ENCODE assay signal across 1 cellular context in the genomic region with DNA sequence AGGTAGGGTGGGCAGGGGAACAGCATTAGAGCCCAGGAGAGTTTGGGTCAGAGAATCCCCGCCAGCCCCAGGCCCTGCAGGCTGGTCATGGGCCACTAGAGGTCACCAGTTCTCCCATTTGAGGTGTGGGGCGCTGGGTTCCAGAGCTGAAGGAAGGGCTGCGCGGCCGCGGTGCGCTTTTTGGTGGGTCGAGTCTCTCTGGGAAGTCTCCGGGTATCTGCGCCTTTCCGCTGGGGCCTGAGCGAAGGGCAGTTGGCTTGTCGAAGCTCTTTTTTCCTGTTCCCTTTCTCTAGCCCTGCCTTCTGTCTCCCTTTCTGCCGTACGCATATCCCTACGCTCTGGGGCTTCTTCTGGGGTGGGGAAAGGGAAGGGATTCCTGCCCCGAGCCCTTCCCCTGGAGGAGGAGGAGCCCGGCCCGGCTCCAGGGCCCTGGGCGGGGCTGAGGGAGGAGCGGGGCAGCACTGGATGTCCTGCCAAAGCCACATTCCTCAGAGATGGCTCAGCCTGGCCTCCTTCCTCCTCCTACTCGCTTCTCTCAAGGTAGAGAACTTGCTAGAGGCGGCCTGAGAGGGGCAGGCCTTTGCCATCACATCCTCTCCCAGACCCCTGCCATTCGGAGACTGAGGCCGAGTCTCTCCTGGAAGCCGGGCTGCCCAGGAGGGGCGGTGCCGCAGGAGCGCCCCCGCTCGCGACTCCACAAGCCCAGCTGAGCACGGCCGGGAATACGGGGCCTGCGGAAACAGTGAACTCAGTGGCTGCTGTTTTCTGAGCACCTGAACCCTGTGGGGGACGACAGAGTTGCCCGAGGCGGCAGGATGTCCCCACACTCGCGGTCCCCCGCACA.
A peak's percentile ranks its signal among the peaks of the same experiment; 100 is the strongest.
TF ChIP-seq lines count a peak whose summit lies in the region.

No MANE protein-coding gene starts in this region.

TF ChIP-seq in K562, 482 proteins besides CTCF, POLR2A, EP300 and RAD21 (continues in another document):
- TF ChIP-seq RFX7 (CRISPR knock-in tag; IDR thresholded peaks at IDR 0.05) (no peak), MYC (IDR thresholded peaks at IDR 0.05; ENCODE audit: low read depth, low read length) (0 out of 2 replicates have a peak, but pooled peaks have one; percentile 48), MYC (CRISPR knock-in tag; IDR thresholded peaks at IDR 0.05; ENCODE audit: borderline replicate concordance, low read depth) (no peak), E2F3 (CRISPR knock-in tag; IDR thresholded peaks at IDR 0.05) (0 out of 2 replicates have a peak, but pooled peaks have one; percentile 16), ZNF707 (CRISPR knock-in tag; conservative IDR thresholded peaks at IDR 0.05) (no peak), ARID3B (CRISPR knock-in tag; IDR thresholded peaks at IDR 0.05; ENCODE audit: borderline replicate concordance) (no peak), ZNF699 (CRISPR knock-in tag; IDR thresholded peaks at IDR 0.05; ENCODE audit: insufficient replicate concordance) (no peak), CREB5 (CRISPR knock-in tag; IDR thresholded peaks at IDR 0.05) (no peak), ZNF449 (CRISPR knock-in tag; IDR thresholded peaks at IDR 0.05) (no peak), ZC3H11A (IDR thresholded peaks at IDR 0.05; ENCODE audit: low read depth, low read length) (no peak), MAFK (IDR thresholded peaks at IDR 0.05; ENCODE audit: low read length) (no peak), ZNF584 (CRISPR knock-in tag; IDR thresholded peaks at IDR 0.05; ENCODE audit: low read depth) (no peak), RBM39 (optimal IDR thresholded peaks at IDR 0.05; ENCODE audit: low read depth, low read length) (no peak), U2AF1 (optimal IDR thresholded peaks at IDR 0.05; ENCODE audit: low read depth, low read length) (no peak), SETDB1 (IDR thresholded peaks at IDR 0.05; ENCODE audit: low read length) (no peak), KDM1A (IDR thresholded peaks at IDR 0.05) (0 out of 4 replicates have a peak, but pooled peaks of 1 of the 2 experiments have one; percentile 30), HNRNPLL (IDR thresholded peaks at IDR 0.05; ENCODE audit: low read depth, low read length, poor library complexity, severe bottlenecking) (peak; percentile 34), PHF8 (IDR thresholded peaks at IDR 0.05; ENCODE audit: borderline replicate concordance, low read length) (peak; percentile 37; the same call in 1 of the 2 replicates), ZNF197 (CRISPR knock-in tag; IDR thresholded peaks at IDR 0.05; ENCODE audit: low read depth) (no peak), ZNF79 (CRISPR knock-in tag; IDR thresholded peaks at IDR 0.05; ENCODE audit: low read depth) (no peak), ZKSCAN8 (CRISPR knock-in tag; IDR thresholded peaks at IDR 0.05) (no peak), POLR3G (IDR thresholded peaks at IDR 0.05; ENCODE audit: extremely low read depth, insufficient read length, insufficient replicate concordance) (no peak), HNRNPH1 (optimal IDR thresholded peaks at IDR 0.05; ENCODE audit: low read depth, low read length) (no peak), BRF1 (IDR thresholded peaks at IDR 0.05; ENCODE audit: borderline replicate concordance, extremely low read depth, insufficient read length) (no peak), SIX5 (IDR thresholded peaks at IDR 0.05; ENCODE audit: borderline replicate concordance in 1 of 2, insufficient read depth in 1 of 2, low read depth in 1 of 2, low read length in 2 of 2) (no peak), BRD4 (IDR thresholded peaks at IDR 0.05) (no peak), HIVEP1 (CRISPR knock-in tag; IDR thresholded peaks at IDR 0.05) (no peak), ZNF165 (CRISPR knock-in tag; IDR thresholded peaks at IDR 0.05; ENCODE audit: borderline replicate concordance) (no peak), ZNF311 (CRISPR knock-in tag; IDR thresholded peaks at IDR 0.05) (no peak), ZNF589 (CRISPR knock-in tag; IDR thresholded peaks at IDR 0.05; ENCODE audit: low read depth) (peak; percentile 40; the same call in 1 of the 2 replicates), ZNF253 (CRISPR knock-in tag; conservative IDR thresholded peaks at IDR 0.05) (no peak), ELK1 (CRISPR knock-in tag; IDR thresholded peaks at IDR 0.05) (no peak), ZBTB12 (CRISPR knock-in tag; IDR thresholded peaks at IDR 0.05) (no peak), CBX2 (IDR thresholded peaks at IDR 0.05; ENCODE audit: insufficient read depth, low read length, poor library complexity, severe bottlenecking) (no peak), ZNF77 (CRISPR knock-in tag; IDR thresholded peaks at IDR 0.05) (no peak), NFYB (IDR thresholded peaks at IDR 0.05; ENCODE audit: extremely low read depth, insufficient read length) (no peak), FIP1L1 (IDR thresholded peaks at IDR 0.05; ENCODE audit: low read depth, low read length, poor library complexity, severe bottlenecking) (no peak), WHSC1 (IDR thresholded peaks at IDR 0.05; ENCODE audit: low read length) (no peak), RBFOX2 (IDR thresholded peaks at IDR 0.05; ENCODE audit: low read depth, low read length) (peak; percentile 80), TRIM28 (IDR thresholded peaks at IDR 0.05) (no peak), PHB (CRISPR knock-in tag; IDR thresholded peaks at IDR 0.05) (no peak), RBM22 (IDR thresholded peaks at IDR 0.05; ENCODE audit: low read depth, low read length, poor library complexity, severe bottlenecking) (no peak), NR1H2 (CRISPR knock-in tag; IDR thresholded peaks at IDR 0.05) (no peak), CBX1 (IDR thresholded peaks at IDR 0.05; ENCODE audit: low read depth) (no peak)
- TF ChIP-seq, protein P1, sequence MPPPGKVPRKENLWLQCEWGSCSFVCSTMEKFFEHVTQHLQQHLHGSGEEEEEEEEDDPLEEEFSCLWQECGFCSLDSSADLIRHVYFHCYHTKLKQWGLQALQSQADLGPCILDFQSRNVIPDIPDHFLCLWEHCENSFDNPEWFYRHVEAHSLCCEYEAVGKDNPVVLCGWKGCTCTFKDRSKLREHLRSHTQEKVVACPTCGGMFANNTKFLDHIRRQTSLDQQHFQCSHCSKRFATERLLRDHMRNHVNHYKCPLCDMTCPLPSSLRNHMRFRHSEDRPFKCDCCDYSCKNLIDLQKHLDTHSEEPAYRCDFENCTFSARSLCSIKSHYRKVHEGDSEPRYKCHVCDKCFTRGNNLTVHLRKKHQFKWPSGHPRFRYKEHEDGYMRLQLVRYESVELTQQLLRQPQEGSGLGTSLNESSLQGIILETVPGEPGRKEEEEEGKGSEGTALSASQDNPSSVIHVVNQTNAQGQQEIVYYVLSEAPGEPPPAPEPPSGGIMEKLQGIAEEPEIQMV (tag; conservative IDR thresholded peaks at IDR 0.05; ENCODE audit: low read depth): no peak
- TF ChIP-seq, protein P2, sequence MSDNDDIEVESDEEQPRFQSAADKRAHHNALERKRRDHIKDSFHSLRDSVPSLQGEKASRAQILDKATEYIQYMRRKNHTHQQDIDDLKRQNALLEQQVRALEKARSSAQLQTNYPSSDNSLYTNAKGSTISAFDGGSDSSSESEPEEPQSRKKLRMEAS (CRISPR knock-in tag; IDR thresholded peaks at IDR 0.05): no peak; the same call in 1 of the 2 replicates
- TF ChIP-seq, protein P3, sequence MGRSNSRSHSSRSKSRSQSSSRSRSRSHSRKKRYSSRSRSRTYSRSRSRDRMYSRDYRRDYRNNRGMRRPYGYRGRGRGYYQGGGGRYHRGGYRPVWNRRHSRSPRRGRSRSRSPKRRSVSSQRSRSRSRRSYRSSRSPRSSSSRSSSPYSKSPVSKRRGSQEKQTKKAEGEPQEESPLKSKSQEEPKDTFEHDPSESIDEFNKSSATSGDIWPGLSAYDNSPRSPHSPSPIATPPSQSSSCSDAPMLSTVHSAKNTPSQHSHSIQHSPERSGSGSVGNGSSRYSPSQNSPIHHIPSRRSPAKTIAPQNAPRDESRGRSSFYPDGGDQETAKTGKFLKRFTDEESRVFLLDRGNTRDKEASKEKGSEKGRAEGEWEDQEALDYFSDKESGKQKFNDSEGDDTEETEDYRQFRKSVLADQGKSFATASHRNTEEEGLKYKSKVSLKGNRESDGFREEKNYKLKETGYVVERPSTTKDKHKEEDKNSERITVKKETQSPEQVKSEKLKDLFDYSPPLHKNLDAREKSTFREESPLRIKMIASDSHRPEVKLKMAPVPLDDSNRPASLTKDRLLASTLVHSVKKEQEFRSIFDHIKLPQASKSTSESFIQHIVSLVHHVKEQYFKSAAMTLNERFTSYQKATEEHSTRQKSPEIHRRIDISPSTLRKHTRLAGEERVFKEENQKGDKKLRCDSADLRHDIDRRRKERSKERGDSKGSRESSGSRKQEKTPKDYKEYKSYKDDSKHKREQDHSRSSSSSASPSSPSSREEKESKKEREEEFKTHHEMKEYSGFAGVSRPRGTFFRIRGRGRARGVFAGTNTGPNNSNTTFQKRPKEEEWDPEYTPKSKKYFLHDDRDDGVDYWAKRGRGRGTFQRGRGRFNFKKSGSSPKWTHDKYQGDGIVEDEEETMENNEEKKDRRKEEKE (IDR thresholded peaks at IDR 0.05; ENCODE audit: borderline replicate concordance in 1 of 2, control insufficient read depth in 1 of 2, low read depth in 2 of 2, low read length in 1 of 2): no peak
- TF ChIP-seq, protein P4, sequence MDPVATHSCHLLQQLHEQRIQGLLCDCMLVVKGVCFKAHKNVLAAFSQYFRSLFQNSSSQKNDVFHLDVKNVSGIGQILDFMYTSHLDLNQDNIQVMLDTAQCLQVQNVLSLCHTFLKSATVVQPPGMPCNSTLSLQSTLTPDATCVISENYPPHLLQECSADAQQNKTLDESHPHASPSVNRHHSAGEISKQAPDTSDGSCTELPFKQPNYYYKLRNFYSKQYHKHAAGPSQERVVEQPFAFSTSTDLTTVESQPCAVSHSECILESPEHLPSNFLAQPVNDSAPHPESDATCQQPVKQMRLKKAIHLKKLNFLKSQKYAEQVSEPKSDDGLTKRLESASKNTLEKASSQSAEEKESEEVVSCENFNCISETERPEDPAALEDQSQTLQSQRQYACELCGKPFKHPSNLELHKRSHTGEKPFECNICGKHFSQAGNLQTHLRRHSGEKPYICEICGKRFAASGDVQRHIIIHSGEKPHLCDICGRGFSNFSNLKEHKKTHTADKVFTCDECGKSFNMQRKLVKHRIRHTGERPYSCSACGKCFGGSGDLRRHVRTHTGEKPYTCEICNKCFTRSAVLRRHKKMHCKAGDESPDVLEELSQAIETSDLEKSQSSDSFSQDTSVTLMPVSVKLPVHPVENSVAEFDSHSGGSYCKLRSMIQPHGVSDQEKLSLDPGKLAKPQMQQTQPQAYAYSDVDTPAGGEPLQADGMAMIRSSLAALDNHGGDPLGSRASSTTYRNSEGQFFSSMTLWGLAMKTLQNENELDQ (CRISPR knock-in tag; IDR thresholded peaks at IDR 0.05; ENCODE audit: borderline replicate concordance): no peak
- TF ChIP-seq, protein P5, sequence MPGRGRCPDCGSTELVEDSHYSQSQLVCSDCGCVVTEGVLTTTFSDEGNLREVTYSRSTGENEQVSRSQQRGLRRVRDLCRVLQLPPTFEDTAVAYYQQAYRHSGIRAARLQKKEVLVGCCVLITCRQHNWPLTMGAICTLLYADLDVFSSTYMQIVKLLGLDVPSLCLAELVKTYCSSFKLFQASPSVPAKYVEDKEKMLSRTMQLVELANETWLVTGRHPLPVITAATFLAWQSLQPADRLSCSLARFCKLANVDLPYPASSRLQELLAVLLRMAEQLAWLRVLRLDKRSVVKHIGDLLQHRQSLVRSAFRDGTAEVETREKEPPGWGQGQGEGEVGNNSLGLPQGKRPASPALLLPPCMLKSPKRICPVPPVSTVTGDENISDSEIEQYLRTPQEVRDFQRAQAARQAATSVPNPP (IDR thresholded peaks at IDR 0.05; ENCODE audit: borderline replicate concordance, insufficient read depth, insufficient read length): no peak
